Comparison of ENCODE assay signal across 1 cellular context in the genomic region with DNA sequence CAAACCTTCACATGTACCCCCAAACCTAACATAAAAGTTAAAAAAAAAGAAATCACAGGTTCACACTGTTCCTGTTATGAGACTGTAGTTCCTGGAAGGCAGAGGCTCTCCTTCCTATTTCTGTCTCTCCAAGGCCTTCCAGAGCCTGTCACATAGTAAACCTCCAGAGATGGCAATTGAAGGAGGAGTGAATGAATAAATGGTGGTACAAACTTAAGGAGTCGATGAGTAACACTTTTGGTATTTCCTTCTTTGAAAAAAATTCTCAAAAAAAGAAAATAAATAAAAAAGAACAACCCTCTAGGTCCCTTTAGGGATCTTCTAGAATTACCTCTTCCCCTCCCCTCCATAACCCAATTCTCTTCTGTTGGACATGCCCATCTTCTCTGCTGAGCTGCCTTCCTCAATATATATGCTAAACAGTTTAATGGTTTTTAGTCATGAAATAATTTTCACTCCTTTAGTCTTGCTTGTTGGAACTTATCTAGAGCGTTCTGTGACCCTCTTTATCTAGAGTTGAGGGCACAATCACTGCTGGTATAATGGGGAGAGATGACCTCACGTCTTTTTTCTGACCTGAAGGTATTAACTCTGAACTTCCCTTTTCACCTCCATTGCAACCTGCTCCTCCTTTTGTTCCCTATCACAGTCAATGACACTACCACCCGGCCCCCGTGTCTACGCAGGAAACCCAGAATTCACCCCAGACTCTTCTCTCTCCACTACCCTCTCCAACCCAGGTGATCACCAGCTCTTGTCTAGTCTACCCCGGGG.
TF ChIP-seq lines count a peak whose summit lies in the region.

No MANE protein-coding gene starts in this region.

TF ChIP-seq in GM23338, 12 proteins besides CTCF, POLR2A, EP300 and RAD21 (continued from another document):
- TF ChIP-seq, protein P1, sequence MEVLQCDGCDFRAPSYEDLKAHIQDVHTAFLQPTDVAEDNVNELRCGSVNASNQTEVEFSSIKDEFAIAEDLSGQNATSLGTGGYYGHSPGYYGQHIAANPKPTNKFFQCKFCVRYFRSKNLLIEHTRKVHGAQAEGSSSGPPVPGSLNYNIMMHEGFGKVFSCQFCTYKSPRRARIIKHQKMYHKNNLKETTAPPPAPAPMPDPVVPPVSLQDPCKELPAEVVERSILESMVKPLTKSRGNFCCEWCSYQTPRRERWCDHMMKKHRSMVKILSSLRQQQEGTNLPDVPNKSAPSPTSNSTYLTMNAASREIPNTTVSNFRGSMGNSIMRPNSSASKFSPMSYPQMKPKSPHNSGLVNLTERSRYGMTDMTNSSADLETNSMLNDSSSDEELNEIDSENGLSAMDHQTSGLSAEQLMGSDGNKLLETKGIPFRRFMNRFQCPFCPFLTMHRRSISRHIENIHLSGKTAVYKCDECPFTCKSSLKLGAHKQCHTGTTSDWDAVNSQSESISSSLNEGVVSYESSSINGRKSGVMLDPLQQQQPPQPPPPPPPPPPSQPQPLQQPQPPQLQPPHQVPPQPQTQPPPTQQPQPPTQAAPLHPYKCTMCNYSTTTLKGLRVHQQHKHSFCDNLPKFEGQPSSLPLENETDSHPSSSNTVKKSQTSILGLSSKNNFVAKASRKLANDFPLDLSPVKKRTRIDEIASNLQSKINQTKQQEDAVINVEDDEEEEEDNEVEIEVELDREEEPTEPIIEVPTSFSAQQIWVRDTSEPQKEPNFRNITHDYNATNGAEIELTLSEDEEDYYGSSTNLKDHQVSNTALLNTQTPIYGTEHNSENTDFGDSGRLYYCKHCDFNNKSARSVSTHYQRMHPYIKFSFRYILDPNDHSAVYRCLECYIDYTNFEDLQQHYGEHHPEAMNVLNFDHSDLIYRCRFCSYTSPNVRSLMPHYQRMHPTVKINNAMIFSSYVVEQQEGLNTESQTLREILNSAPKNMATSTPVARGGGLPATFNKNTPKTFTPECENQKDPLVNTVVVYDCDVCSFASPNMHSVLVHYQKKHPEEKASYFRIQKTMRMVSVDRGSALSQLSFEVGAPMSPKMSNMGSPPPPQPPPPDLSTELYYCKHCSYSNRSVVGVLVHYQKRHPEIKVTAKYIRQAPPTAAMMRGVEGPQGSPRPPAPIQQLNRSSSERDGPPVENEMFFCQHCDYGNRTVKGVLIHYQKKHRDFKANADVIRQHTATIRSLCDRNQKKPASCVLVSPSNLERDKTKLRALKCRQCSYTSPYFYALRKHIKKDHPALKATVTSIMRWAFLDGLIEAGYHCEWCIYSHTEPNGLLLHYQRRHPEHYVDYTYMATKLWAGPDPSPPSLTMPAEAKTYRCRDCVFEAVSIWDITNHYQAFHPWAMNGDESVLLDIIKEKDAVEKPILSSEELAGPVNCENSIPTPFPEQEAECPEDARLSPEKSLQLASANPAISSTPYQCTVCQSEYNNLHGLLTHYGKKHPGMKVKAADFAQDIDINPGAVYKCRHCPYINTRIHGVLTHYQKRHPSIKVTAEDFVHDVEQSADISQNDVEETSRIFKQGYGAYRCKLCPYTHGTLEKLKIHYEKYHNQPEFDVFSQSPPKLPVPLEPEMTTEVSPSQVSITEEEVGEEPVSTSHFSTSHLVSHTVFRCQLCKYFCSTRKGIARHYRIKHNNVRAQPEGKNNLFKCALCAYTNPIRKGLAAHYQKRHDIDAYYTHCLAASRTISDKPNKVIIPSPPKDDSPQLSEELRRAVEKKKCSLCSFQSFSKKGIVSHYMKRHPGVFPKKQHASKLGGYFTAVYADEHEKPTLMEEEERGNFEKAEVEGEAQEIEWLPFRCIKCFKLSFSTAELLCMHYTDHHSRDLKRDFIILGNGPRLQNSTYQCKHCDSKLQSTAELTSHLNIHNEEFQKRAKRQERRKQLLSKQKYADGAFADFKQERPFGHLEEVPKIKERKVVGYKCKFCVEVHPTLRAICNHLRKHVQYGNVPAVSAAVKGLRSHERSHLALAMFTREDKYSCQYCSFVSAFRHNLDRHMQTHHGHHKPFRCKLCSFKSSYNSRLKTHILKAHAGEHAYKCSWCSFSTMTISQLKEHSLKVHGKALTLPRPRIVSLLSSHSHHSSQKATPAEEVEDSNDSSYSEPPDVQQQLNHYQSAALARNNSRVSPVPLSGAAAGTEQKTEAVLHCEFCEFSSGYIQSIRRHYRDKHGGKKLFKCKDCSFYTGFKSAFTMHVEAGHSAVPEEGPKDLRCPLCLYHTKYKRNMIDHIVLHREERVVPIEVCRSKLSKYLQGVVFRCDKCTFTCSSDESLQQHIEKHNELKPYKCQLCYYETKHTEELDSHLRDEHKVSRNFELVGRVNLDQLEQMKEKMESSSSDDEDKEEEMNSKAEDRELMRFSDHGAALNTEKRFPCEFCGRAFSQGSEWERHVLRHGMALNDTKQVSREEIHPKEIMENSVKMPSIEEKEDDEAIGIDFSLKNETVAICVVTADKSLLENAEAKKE (CRISPR knock-in tag; IDR thresholded peaks at IDR 0.05): no peak
- TF ChIP-seq, protein P2, sequence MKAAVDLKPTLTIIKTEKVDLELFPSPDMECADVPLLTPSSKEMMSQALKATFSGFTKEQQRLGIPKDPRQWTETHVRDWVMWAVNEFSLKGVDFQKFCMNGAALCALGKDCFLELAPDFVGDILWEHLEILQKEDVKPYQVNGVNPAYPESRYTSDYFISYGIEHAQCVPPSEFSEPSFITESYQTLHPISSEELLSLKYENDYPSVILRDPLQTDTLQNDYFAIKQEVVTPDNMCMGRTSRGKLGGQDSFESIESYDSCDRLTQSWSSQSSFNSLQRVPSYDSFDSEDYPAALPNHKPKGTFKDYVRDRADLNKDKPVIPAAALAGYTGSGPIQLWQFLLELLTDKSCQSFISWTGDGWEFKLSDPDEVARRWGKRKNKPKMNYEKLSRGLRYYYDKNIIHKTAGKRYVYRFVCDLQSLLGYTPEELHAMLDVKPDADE (IDR thresholded peaks at IDR 0.05): no peak
- TF ChIP-seq, protein P3, sequence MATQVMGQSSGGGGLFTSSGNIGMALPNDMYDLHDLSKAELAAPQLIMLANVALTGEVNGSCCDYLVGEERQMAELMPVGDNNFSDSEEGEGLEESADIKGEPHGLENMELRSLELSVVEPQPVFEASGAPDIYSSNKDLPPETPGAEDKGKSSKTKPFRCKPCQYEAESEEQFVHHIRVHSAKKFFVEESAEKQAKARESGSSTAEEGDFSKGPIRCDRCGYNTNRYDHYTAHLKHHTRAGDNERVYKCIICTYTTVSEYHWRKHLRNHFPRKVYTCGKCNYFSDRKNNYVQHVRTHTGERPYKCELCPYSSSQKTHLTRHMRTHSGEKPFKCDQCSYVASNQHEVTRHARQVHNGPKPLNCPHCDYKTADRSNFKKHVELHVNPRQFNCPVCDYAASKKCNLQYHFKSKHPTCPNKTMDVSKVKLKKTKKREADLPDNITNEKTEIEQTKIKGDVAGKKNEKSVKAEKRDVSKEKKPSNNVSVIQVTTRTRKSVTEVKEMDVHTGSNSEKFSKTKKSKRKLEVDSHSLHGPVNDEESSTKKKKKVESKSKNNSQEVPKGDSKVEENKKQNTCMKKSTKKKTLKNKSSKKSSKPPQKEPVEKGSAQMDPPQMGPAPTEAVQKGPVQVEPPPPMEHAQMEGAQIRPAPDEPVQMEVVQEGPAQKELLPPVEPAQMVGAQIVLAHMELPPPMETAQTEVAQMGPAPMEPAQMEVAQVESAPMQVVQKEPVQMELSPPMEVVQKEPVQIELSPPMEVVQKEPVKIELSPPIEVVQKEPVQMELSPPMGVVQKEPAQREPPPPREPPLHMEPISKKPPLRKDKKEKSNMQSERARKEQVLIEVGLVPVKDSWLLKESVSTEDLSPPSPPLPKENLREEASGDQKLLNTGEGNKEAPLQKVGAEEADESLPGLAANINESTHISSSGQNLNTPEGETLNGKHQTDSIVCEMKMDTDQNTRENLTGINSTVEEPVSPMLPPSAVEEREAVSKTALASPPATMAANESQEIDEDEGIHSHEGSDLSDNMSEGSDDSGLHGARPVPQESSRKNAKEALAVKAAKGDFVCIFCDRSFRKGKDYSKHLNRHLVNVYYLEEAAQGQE (IDR thresholded peaks at IDR 0.05; ENCODE audit: unreplicated experiment): no peak
- no peak for TF ChIP-seq NANOG (IDR thresholded peaks at IDR 0.05; ENCODE audit: borderline replicate concordance)
- TF ChIP-seq ZNF114 (CRISPR knock-in tag; IDR thresholded peaks at IDR 0.05): no peak
- TF ChIP-seq EZH2 (IDR thresholded peaks at IDR 0.05; ENCODE audit: low read depth, unreplicated experiment): no peak
- no peak for TF ChIP-seq ZNF331 (CRISPR knock-in tag; IDR thresholded peaks at IDR 0.05; ENCODE audit: low read depth)
- TF ChIP-seq STAT1 (IDR thresholded peaks at IDR 0.05; ENCODE audit: unreplicated experiment): no peak
- TF ChIP-seq EZH2phosphoT487 (IDR thresholded peaks at IDR 0.05; ENCODE audit: unreplicated experiment): no peak
- TF ChIP-seq CREB1 (CRISPR knock-in tag; IDR thresholded peaks at IDR 0.05; ENCODE audit: low read depth): no peak
